In genomic region chr15:70142322-70143191, GRCh38 we compare ENCODE assay signal across 8 cellular contexts. TPM values are rescaled to one million over a fixed set of nuclear protein-coding genes. Genes with fewer than 3 reads are reported as not detected.
A peak's percentile ranks its signal among the peaks of the same experiment; 100 is the strongest.
DNase-seq lines count a peak whose midpoint lies in the region; ATAC-seq lines count a peak whose summit lies in the region.
"Had no signal": no experiment of that assay in that cellular context is flagged by ENCODE, and none has a peak within 500 bp of the region (broad histone marks: within the 10 kb centered on the region; RNA-seq: fewer than 3 reads in every experiment).

No MANE protein-coding gene starts in this region.

- 22% methylated on average over 24 of the region's 24 CpGs for WGBS in right cardiac atrium

- CTCF ChIA-PET in activated CD4-positive, alpha-beta memory T cell treated with anti-CD3 and anti-CD28 coated beads for 36 hours (lab: Charles Lee): interaction anchor here (1.3 to 1.7 kb wide), 3 partner anchors 38 to 345 kb away, joined by 3 to 5 read pairs (median 4); no protein-coding TSS in a partner anchor

- no peak overlapping the region for H3K27ac ChIP-seq in right cardiac atrium (ENCODE audit: low read length)

- ATAC-seq in right cardiac atrium (peak; percentile 82), GM18519 (IDR thresholded peaks at IDR 0.05; ENCODE audit: low FRiP score, unreplicated experiment) (no peak)

- POLR2A ChIA-PET in activated CD4-positive, alpha-beta memory T cell treated with anti-CD3 and anti-CD28 coated beads for 36 hours (lab: Charles Lee): interaction anchor here (0.7 to 4.3 kb wide), 7 partner anchors 9 to 386 kb away, joined by 3 to 18 read pairs (median 4); partner anchors contain the start of gene TLE3

- peaks cover 34% of the 10 kb centered on the region for H3K4me1 Mint-ChIP-seq in activated CD4-positive, alpha-beta memory T cell treated with anti-CD3 and anti-CD28 coated beads for 36 hours (ENCODE audit: low read depth)

- no peaks in the 10 kb centered on the region for H3K36me3 Mint-ChIP-seq in activated CD4-positive, alpha-beta memory T cell treated with anti-CD3 and anti-CD28 coated beads for 36 hours

- H3K9me3 Mint-ChIP-seq in activated CD4-positive, alpha-beta memory T cell treated with anti-CD3 and anti-CD28 coated beads for 36 hours: no peaks in the 10 kb centered on the region

- no peak overlapping the region for H3K4me3 ChIP-seq in right cardiac atrium (ENCODE audit: low read length)

- H3K9me3 ChIP-seq in right cardiac atrium (ENCODE audit: control insufficient read depth, low read length): no peaks in the 10 kb centered on the region

- H3K27me3 ChIP-seq in right cardiac atrium (ENCODE audit: control insufficient read depth, insufficient read depth): no peaks in the 10 kb centered on the region

- H3K27me3 Mint-ChIP-seq in activated CD4-positive, alpha-beta memory T cell treated with anti-CD3 and anti-CD28 coated beads for 36 hours: peaks cover 15% of the 10 kb centered on the region

- peaks cover 4% of the 10 kb centered on the region for H3K4me1 ChIP-seq in right cardiac atrium (ENCODE audit: control insufficient read depth, insufficient read depth, low read length)

- no peak overlapping the region for H3K27ac Mint-ChIP-seq in activated CD4-positive, alpha-beta memory T cell treated with anti-CD3 and anti-CD28 coated beads for 36 hours

- intact Hi-C loops in activated CD4-positive, alpha-beta memory T cell treated with anti-CD3 and anti-CD28 coated beads for 36 hours (cut with micrococcal nuclease): loop anchor here (1.0 to 5.0 kb wide), 7 partner anchors 42 to 430 kb away; no protein-coding TSS in a partner anchor
- intact Hi-C loops in right cardiac atrium (cut with DNase I): no loop called here

- DNase-seq in Kasumi-1 (lab: John Stamatoyannopoulos, UW): peak; percentile 82 to 83
- DNase-seq in activated CD4-positive, alpha-beta memory T cell treated with anti-CD3 and anti-CD28 coated beads for 36 hours: peak; percentile 72
- peak; percentile 75 to 92 (median 88) for DNase-seq in right cardiac atrium
- peak; percentile 23 to 33 for DNase-seq in stimulated activated CD8-positive, alpha-beta memory T cell treated with anti-CD3 and anti-CD28 coated beads, Interleukin-2, amount 100 ng/mL, for 48 hours (ENCODE audit: low read depth in 2 of 2)
- no peak for DNase-seq in NCI-H128 (lab: John Stamatoyannopoulos, UW; ENCODE audit: unreplicated experiment)
- DNase-seq in dedifferentiated amniotic fluid mesenchymal stem cell (ENCODE audit: extremely low spot score): no peak
- DNase-seq: H9 had no signal

- no peak overlapping the region for H3K4me3 Mint-ChIP-seq in activated CD4-positive, alpha-beta memory T cell treated with anti-CD3 and anti-CD28 coated beads for 36 hours
- H3K4me3 Mint-ChIP-seq: H9 had no signal

RNA-seq across cellular contexts. Expression of gene TLE3, which starts 44.8 kb away (rescaled TPM):
- 10 to 100 TPM; 85.4 to 95.1 TPM for total RNA-seq in activated CD4-positive, alpha-beta memory T cell treated with anti-CD3 and anti-CD28 coated beads for 36 hours
- total RNA-seq in right cardiac atrium: 10 to 100 TPM; 20.6 to 35.4 (median 27.4) TPM
- polyA plus RNA-seq in right cardiac atrium: 10.7 TPM

Comparison
In these comparisons a context has a peak if more than half of its experiments do, and no peak if none do; other contexts are left out.
1. DNase-seq: peak in Kasumi-1 (2 of 2), activated CD4-positive, alpha-beta memory T cell treated with anti-CD3 and anti-CD28 coated beads for 36 hours (single experiment), right cardiac atrium (3 of 3) and stimulated activated CD8-positive, alpha-beta memory T cell treated with anti-CD3 and anti-CD28 coated beads, Interleukin-2, amount 100 ng/mL, for 48 hours (2 of 2); none in NCI-H128 (single experiment) and dedifferentiated amniotic fluid mesenchymal stem cell (single experiment).